8 cellular contexts compared by ENCODE assay signal in genomic region chr11:57798905-57799559, GRCh38. TPM values are rescaled to one million over a fixed set of nuclear protein-coding genes. Genes with fewer than 3 reads are reported as not detected.
A peak's percentile ranks its signal among the peaks of the same experiment; 100 is the strongest.
DNase-seq lines count a peak whose midpoint lies in the region; ATAC-seq, FAIRE-seq and TF ChIP-seq lines count a peak whose summit lies in the region.

No MANE protein-coding gene starts in this region.

- no peak for TF ChIP-seq EP300 in neural cell (conservative IDR thresholded peaks at IDR 0.05; ENCODE audit: poor library complexity, severe bottlenecking)

- peaks cover 18% of the 10 kb centered on the region for H3K36me3 ChIP-seq in neural cell (ENCODE audit: insufficient read depth, low read length)

- H3K27me3 Mint-ChIP-seq in endothelial cell (ENCODE audit: unreplicated experiment), result peaks cover 7% of the 10 kb centered on the region

- H3K4me2 ChIP-seq in neural cell (ENCODE audit: low read length), result no peak overlapping the region

- H3K9me3 Mint-ChIP-seq in endothelial cell (ENCODE audit: unreplicated experiment), result no peaks in the 10 kb centered on the region

- H2AFZ ChIP-seq in neural cell (ENCODE audit: low read depth, low read length), result no peak overlapping the region

- no peak for ATAC-seq in GM18861 (IDR thresholded peaks at IDR 0.05; ENCODE audit: unreplicated experiment)

- H3K9me3 ChIP-seq in neural cell (ENCODE audit: low read length), result no peaks in the 10 kb centered on the region

- peak; percentile 44 for FAIRE-seq in GM12892 (lab: Jason Lieb, UNC)

- no peaks in the 10 kb centered on the region for H3K9me2 ChIP-seq in neural cell (ENCODE audit: insufficient read depth, low read length)

- H3K36me3 Mint-ChIP-seq in endothelial cell (ENCODE audit: low read depth, unreplicated experiment), result peaks cover 61% of the 10 kb centered on the region

- H3K4me3 Mint-ChIP-seq in endothelial cell (ENCODE audit: unreplicated experiment), result peak overlapping the region; percentile 70

- H3K27me3 ChIP-seq in neural cell (ENCODE audit: insufficient read depth, low read depth, low read length), result no peaks in the 10 kb centered on the region

- peak overlapping the region; percentile 22 for H3K27ac Mint-ChIP-seq in endothelial cell (ENCODE audit: unreplicated experiment)

- no peak overlapping the region for H3K9ac ChIP-seq in neural cell (ENCODE audit: low read length)

- H3K4me1 Mint-ChIP-seq in endothelial cell (ENCODE audit: unreplicated experiment), result peaks cover 49% of the 10 kb centered on the region

- no peaks in the 10 kb centered on the region for H3F3A ChIP-seq in neural cell (ENCODE audit: insufficient read depth, low read length, poor library complexity, severe bottlenecking)

- no peak for DNase-seq in GM12892 (ENCODE audit: insufficient read length)
- peak; percentile 59 for DNase-seq in RPMI7951 (ENCODE audit: low read depth)
- no peak for DNase-seq in endothelial cell (ENCODE audit: low spot score)
- DNase-seq in NCI-H2227 (lab: John Stamatoyannopoulos, UW; ENCODE audit: unreplicated experiment), result no peak
- no peak for DNase-seq in NCI-H1105 treated with DMSO at 0.1 percent for 48 hours (lab: John Stamatoyannopoulos, UW)
- DNase-seq in activated CD4-positive, alpha-beta T cell treated with anti-CD3 and anti-CD28 coated beads, Interleukin-2, amount 50 U/mL, for 1 hour, result no peak

- H3K27ac ChIP-seq in neural cell (ENCODE audit: low read length), result peak overlapping the region; percentile 24

- TF ChIP-seq POLR2A in GM12892 (IDR thresholded peaks at IDR 0.05; ENCODE audit: low read depth, low read length), result no peak

- peaks cover 31% of the 10 kb centered on the region for H3K79me2 ChIP-seq in neural cell (replicated peaks; ENCODE audit: insufficient read depth, low read length)

- TF ChIP-seq CTCF in endothelial cell (IDR thresholded peaks at IDR 0.05; ENCODE audit: unreplicated experiment) (no peak), neural cell (IDR thresholded peaks at IDR 0.05; ENCODE audit: poor library complexity, severe bottlenecking) (no peak)

- H4K20me1 ChIP-seq in neural cell (ENCODE audit: insufficient read depth), result no peaks in the 10 kb centered on the region

- TF ChIP-seq RAD21 in neural cell (conservative IDR thresholded peaks at IDR 0.05), result no peak

- H3K4me3 ChIP-seq in neural cell (ENCODE audit: low read length), result no peak overlapping the region

TF ChIP-seq in neural cell, 6 proteins besides CTCF, POLR2A, EP300 and RAD21:
- TF ChIP-seq EZH2 (IDR thresholded peaks at IDR 0.05; ENCODE audit: borderline replicate concordance, insufficient read depth, low read length, poor library complexity, severe bottlenecking), result no peak
- TF ChIP-seq POLR2AphosphoS5 (IDR thresholded peaks at IDR 0.05), result no peak
- TF ChIP-seq REST (IDR thresholded peaks at IDR 0.05; ENCODE audit: borderline replicate concordance), result no peak
- no peak for TF ChIP-seq TAF1 (IDR thresholded peaks at IDR 0.05; ENCODE audit: low read depth)
- TF ChIP-seq MXI1 (conservative IDR thresholded peaks at IDR 0.05; ENCODE audit: poor library complexity, severe bottlenecking), result no peak
- no peak for TF ChIP-seq SMC3 (conservative IDR thresholded peaks at IDR 0.05; ENCODE audit: poor library complexity)

RNA-seq across cellular contexts. Expression of gene CTNND1, which starts 37.4 kb away (rescaled TPM):
- polyA plus RNA-seq in GM12892 (2012; ENCODE audit: missing spikeins), result 17.7 TPM
- total RNA-seq in RPMI7951 (2014; rRNA removed; shearing (Covaris generic)), result 69.5 and 70.9 TPM in 2 replicates
- total RNA-seq in endothelial cell (ENCODE audit: unreplicated experiment), result 350 TPM
- 70.3 and 90.3 TPM in 2 replicates for polyA plus RNA-seq in neural cell
- 174 and 182 TPM in 2 replicates for polyA minus RNA-seq in neural cell

RNA-seq across cellular contexts. Expression of gene BTBD18, which starts 47.4 kb away (rescaled TPM):
- 1.0 TPM for polyA plus RNA-seq in GM12892 (2012; ENCODE audit: missing spikeins)
- not detected in 2 replicates for total RNA-seq in RPMI7951 (2014; rRNA removed; shearing (Covaris generic))
- not detected for total RNA-seq in endothelial cell (ENCODE audit: unreplicated experiment)
- not detected in 2 replicates for polyA plus RNA-seq in neural cell
- polyA minus RNA-seq in neural cell, result not detected in 2 replicates

RNA-seq across cellular contexts. Expression of gene SELENOH, which starts 57.7 kb away (rescaled TPM):
- polyA plus RNA-seq in GM12892 (2012; ENCODE audit: missing spikeins), result 135 TPM
- total RNA-seq in RPMI7951 (2014; rRNA removed; shearing (Covaris generic)), result 125 and 232 TPM in 2 replicates
- total RNA-seq in endothelial cell (ENCODE audit: unreplicated experiment), result 210 TPM
- 509 and 546 TPM in 2 replicates for polyA plus RNA-seq in neural cell
- 92.3 and 108 TPM in 2 replicates for polyA minus RNA-seq in neural cell
